14 cellular contexts compared by ENCODE assay signal in genomic region chr19:13160557-13160956, GRCh38. TPM values are rescaled to one million over a fixed set of nuclear protein-coding genes. Genes with fewer than 3 reads are reported as not detected.
A peak's percentile ranks its signal among the peaks of the same experiment; 100 is the strongest.
DNase-seq lines count a peak whose midpoint lies in the region; ATAC-seq and TF ChIP-seq lines count a peak whose summit lies in the region.
"Had no signal": no experiment of that assay in that cellular context is flagged by ENCODE, and none has a peak within 500 bp of the region (broad histone marks: within the 10 kb centered on the region; RNA-seq: fewer than 3 reads in every experiment).

No MANE protein-coding gene starts in this region.

- no peaks in the 10 kb centered on the region for H3K27me3 ChIP-seq in BLaER1 treated with 17β-estradiol and CSF1 and Interleukin-3, amounts not matched to agents 10 nM and 100 nM
- no peaks in the 10 kb centered on the region for H3K27me3 ChIP-seq in uterus
- H3K27me3 ChIP-seq: transverse colon had no signal

- no peaks in the 10 kb centered on the region for H3K9me3 ChIP-seq in BLaER1 treated with 17β-estradiol and CSF1 and Interleukin-3, amounts not matched to agents 10 nM and 100 nM (replicated peaks in 1 of 11)
- H3K9me3 ChIP-seq in uterus: no peaks in the 10 kb centered on the region
- H3K9me3 ChIP-seq: prostate gland, transverse colon had no signal

- no peaks in the 10 kb centered on the region for H3K36me3 Mint-ChIP-seq in HFFc6 (ENCODE audit: low read depth)
- H3K36me3 Mint-ChIP-seq in activated naive CD8-positive, alpha-beta T cell treated with anti-CD3 and anti-CD28 coated beads, Interleukin-2, amount 10 ng/mL, durations not matched to agents 7 days and 5 days: peaks cover 11% of the 10 kb centered on the region

- H3K27ac Mint-ChIP-seq in HFFc6: peak overlapping the region; percentile 85
- H3K27ac Mint-ChIP-seq in activated naive CD8-positive, alpha-beta T cell treated with anti-CD3 and anti-CD28 coated beads, Interleukin-2, amount 10 ng/mL, durations not matched to agents 7 days and 5 days: peak overlapping the region; percentile 71

- ATAC-seq in activated naive CD8-positive, alpha-beta T cell treated with anti-CD3 and anti-CD28 coated beads, Interleukin-2, amount 10 ng/mL, durations not matched to agents 7 days and 5 days (ENCODE audit: low read depth): no peak
- ATAC-seq in HG03280 (IDR thresholded peaks at IDR 0.05; ENCODE audit: unreplicated experiment) (no peak), GM21723 (IDR thresholded peaks at IDR 0.05; ENCODE audit: unreplicated experiment) (no peak)
- ATAC-seq: left lobe of liver had no signal

- peak overlapping the region in 3 of 11 experiments; percentile 84 to 91 (median 90); a peak in 5 of 22 replicates for H3K9ac ChIP-seq in BLaER1 treated with 17β-estradiol and CSF1 and Interleukin-3, amounts not matched to agents 10 nM and 100 nM

- intact Hi-C loops in uterus (cut with DNase I; ENCODE audit: low total_unique reads): no loop called here

- POLR2A ChIA-PET in activated naive CD8-positive, alpha-beta T cell treated with anti-CD3 and anti-CD28 coated beads, Interleukin-2, amount 10 ng/mL, durations not matched to agents 7 days and 5 days (lab: Charles Lee): interaction anchor here (0.5 to 11.5 kb wide), 4 partner anchors 8 to 129 kb away, joined by 3 to 216 read pairs (median 4); partner anchors contain the start of genes IER2 and STX10

- H3K4me2 ChIP-seq in BLaER1 treated with 17β-estradiol and CSF1 and Interleukin-3, amounts not matched to agents 10 nM and 100 nM: peak overlapping the region; percentile 88 to 99 (median 97)

- peaks cover 0 to 13% (median 0%) of the 10 kb centered on the region in 11 experiments; a peak in 6 of 22 replicates for H4K20me1 ChIP-seq in BLaER1 treated with 17β-estradiol and CSF1 and Interleukin-3, amounts not matched to agents 10 nM and 100 nM

- peaks cover 13% of the 10 kb centered on the region for H3K27me3 Mint-ChIP-seq in HFFc6 (ENCODE audit: insufficient read depth)
- H3K27me3 Mint-ChIP-seq in activated naive CD8-positive, alpha-beta T cell treated with anti-CD3 and anti-CD28 coated beads, Interleukin-2, amount 10 ng/mL, durations not matched to agents 7 days and 5 days: no peaks in the 10 kb centered on the region

- no peak overlapping the region for H3K4me3 ChIP-seq in BLaER1 treated with 17β-estradiol and CSF1 and Interleukin-3, amounts not matched to agents 10 nM and 100 nM
- H3K4me3 ChIP-seq in uterus: no peak overlapping the region
- H3K4me3 ChIP-seq: prostate gland, transverse colon had no signal

- H3K4me1 Mint-ChIP-seq in HFFc6 (ENCODE audit: low read depth): peaks cover 59% of the 10 kb centered on the region
- H3K4me1 Mint-ChIP-seq in activated naive CD8-positive, alpha-beta T cell treated with anti-CD3 and anti-CD28 coated beads, Interleukin-2, amount 10 ng/mL, durations not matched to agents 7 days and 5 days: peaks cover 50% of the 10 kb centered on the region

- no peaks in the 10 kb centered on the region for H3K36me3 ChIP-seq in BLaER1 treated with 17β-estradiol and CSF1 and Interleukin-3, amounts not matched to agents 10 nM and 100 nM
- no peaks in the 10 kb centered on the region for H3K36me3 ChIP-seq in uterus
- H3K36me3 ChIP-seq: prostate gland, transverse colon had no signal

- DNase-seq in HFFc6 (peak; percentile 64), kidney tubule cell (ENCODE audit: low spot score) (peak; percentile 80), NCI-H1092 (lab: John Stamatoyannopoulos, UW) (no peak), uterus (no peak)
- no peak for DNase-seq in activated naive CD8-positive, alpha-beta T cell treated with anti-CD3 and anti-CD28 coated beads, Interleukin-2, amount 10 ng/mL, durations not matched to agents 7 days and 5 days
- DNase-seq: activated CD4-positive, alpha-beta T cell treated with anti-CD3 and anti-CD28 coated beads for 1 hour; aorta; NCI-H1436 treated with DMSO at 0.1 percent for 48 hours; transverse colon had no signal

- TF ChIP-seq POLR2A in uterus (IDR thresholded peaks at IDR 0.05): no peak

- H3K9me3 Mint-ChIP-seq in HFFc6: no peaks in the 10 kb centered on the region
- no peaks in the 10 kb centered on the region for H3K9me3 Mint-ChIP-seq in activated naive CD8-positive, alpha-beta T cell treated with anti-CD3 and anti-CD28 coated beads, Interleukin-2, amount 10 ng/mL, durations not matched to agents 7 days and 5 days

- H3K27ac ChIP-seq in BLaER1 treated with 17β-estradiol and CSF1 and Interleukin-3, amounts not matched to agents 10 nM and 100 nM: peak overlapping the region in 9 of 11 experiments; percentile 41 to 100 (median 97); a peak in 13 of 22 replicates
- H3K27ac ChIP-seq in uterus: no peak overlapping the region
- H3K27ac ChIP-seq: prostate gland had no signal

- H3K4me3 Mint-ChIP-seq in HFFc6: no peak overlapping the region
- peak overlapping the region; percentile 45 for H3K4me3 Mint-ChIP-seq in activated naive CD8-positive, alpha-beta T cell treated with anti-CD3 and anti-CD28 coated beads, Interleukin-2, amount 10 ng/mL, durations not matched to agents 7 days and 5 days

- H3K4me1 ChIP-seq in BLaER1 treated with 17β-estradiol and CSF1 and Interleukin-3, amounts not matched to agents 10 nM and 100 nM: peaks cover 89 to 99% (median 96%) of the 10 kb centered on the region in 10 experiments
- H3K4me1 ChIP-seq in uterus: peaks cover 0 to 16% of the 10 kb centered on the region in 2 donors

- TF ChIP-seq CTCF in HFFc6 (IDR thresholded peaks at IDR 0.05): no peak
- TF ChIP-seq CTCF in uterus (IDR thresholded peaks at IDR 0.05): no peak

RNA-seq across cellular contexts. Expression of gene IER2, which starts 10.3 kb away (rescaled TPM):
- total RNA-seq in HFFc6 (2021; fragmentation: NEBNext Ultra II Directional; extraction: Animal tissue kit (Norgen Biotek cat#: 25700)): 10 to 100 TPM; 68.9 to 91.2 (median 87.7) TPM
- 100 to 1,000 TPM; 167 to 178 TPM for total RNA-seq in activated naive CD8-positive, alpha-beta T cell treated with anti-CD3 and anti-CD28 coated beads, Interleukin-2, amount 10 ng/mL, durations not matched to agents 7 days and 5 days
- 100 to 1,000 TPM in 1 of 4 donors, 10 to 100 TPM in 3; 15.1 to 108 (median 66.7) TPM for total RNA-seq in uterus

RNA-seq across cellular contexts. Expression of gene STX10, which starts 10.4 kb away (rescaled TPM):
- 10 to 100 TPM; 48.5 to 63.4 (median 54.0) TPM for total RNA-seq in HFFc6 (2021; fragmentation: NEBNext Ultra II Directional; extraction: Animal tissue kit (Norgen Biotek cat#: 25700))
- 10 to 100 TPM; 67.1 to 69.9 TPM for total RNA-seq in activated naive CD8-positive, alpha-beta T cell treated with anti-CD3 and anti-CD28 coated beads, Interleukin-2, amount 10 ng/mL, durations not matched to agents 7 days and 5 days
- total RNA-seq in uterus: 10 to 100 TPM; 42.2 to 72.1 (median 44.8) TPM

RNA-seq across cellular contexts. Expression of gene NACC1, which starts 42.5 kb away (rescaled TPM):
- 100 to 1,000 TPM; 126 to 146 (median 139) TPM for total RNA-seq in HFFc6 (2021; fragmentation: NEBNext Ultra II Directional; extraction: Animal tissue kit (Norgen Biotek cat#: 25700))
- 10 to 100 TPM; 56.3 to 57.2 TPM for total RNA-seq in activated naive CD8-positive, alpha-beta T cell treated with anti-CD3 and anti-CD28 coated beads, Interleukin-2, amount 10 ng/mL, durations not matched to agents 7 days and 5 days
- total RNA-seq in uterus: 10 to 100 TPM; 13.4 to 28.1 (median 15.8) TPM

RNA-seq across cellular contexts. Expression of gene TRMT1, which starts 44.0 kb away (rescaled TPM):
- 10 to 100 TPM; 36.3 to 49.9 (median 39.6) TPM for total RNA-seq in HFFc6 (2021; fragmentation: NEBNext Ultra II Directional; extraction: Animal tissue kit (Norgen Biotek cat#: 25700))
- total RNA-seq in activated naive CD8-positive, alpha-beta T cell treated with anti-CD3 and anti-CD28 coated beads, Interleukin-2, amount 10 ng/mL, durations not matched to agents 7 days and 5 days: 10 to 100 TPM; 54.3 to 55.8 TPM
- 10 to 100 TPM; 23.2 to 99.4 (median 33.6) TPM for total RNA-seq in uterus

RNA-seq across cellular contexts. Expression of gene LYL1, which starts 57.9 kb away (rescaled TPM):
- 1 to 10 TPM; 1.5 to 5.1 (median 4.2) TPM for total RNA-seq in HFFc6 (2021; fragmentation: NEBNext Ultra II Directional; extraction: Animal tissue kit (Norgen Biotek cat#: 25700))
- total RNA-seq in activated naive CD8-positive, alpha-beta T cell treated with anti-CD3 and anti-CD28 coated beads, Interleukin-2, amount 10 ng/mL, durations not matched to agents 7 days and 5 days: 1 to 10 TPM; 3.7 TPM
- 10 to 100 TPM in 3 of 4 donors, 1 to 10 TPM in 1; 2.6 to 15.5 (median 11.1) TPM for total RNA-seq in uterus

Comparison
In these comparisons a context has a peak if more than half of its experiments do, and no peak if none do; other contexts are left out.
1. H3K27ac ChIP-seq: peak in BLaER1 treated with 17β-estradiol and CSF1 and Interleukin-3, amounts not matched to agents 10 nM and 100 nM (9 of 11); none in uterus (0 of 2).
2. DNase-seq: peak in HFFc6 (single experiment) and kidney tubule cell (single experiment); none in activated naive CD8-positive, alpha-beta T cell treated with anti-CD3 and anti-CD28 coated beads, Interleukin-2, amount 10 ng/mL, durations not matched to agents 7 days and 5 days (single experiment), NCI-H1092 (single experiment) and uterus (0 of 2).